ENCODE assay signal across 12 cellular contexts in genomic region chr3:181623924-181624694, GRCh38.
DNase-seq lines count a peak whose midpoint lies in the region; ATAC-seq and TF ChIP-seq lines count a peak whose summit lies in the region.
"Had no signal": no experiment of that assay in that cellular context is flagged by ENCODE, and none has a peak within 500 bp of the region (broad histone marks: within the 10 kb centered on the region; RNA-seq: fewer than 3 reads in every experiment).

No MANE protein-coding gene starts in this region.

- no peak for TF ChIP-seq POLR2A in stomach (IDR thresholded peaks at IDR 0.05)

- no peaks in the 10 kb centered on the region for H3K36me3 ChIP-seq in PC-9 (ENCODE audit: low read depth)
- no peaks in the 10 kb centered on the region for H3K36me3 ChIP-seq in stomach

- no peaks in the 10 kb centered on the region for H4K20me1 ChIP-seq in PC-9 (ENCODE audit: insufficient read depth)

- 39 to 50% (median 46%) methylated on average over 4 of the region's 4 CpGs for WGBS in stomach, 5 donors

- H3K27ac ChIP-seq in PC-9 (peak overlapping the region; percentile 62), foreskin keratinocyte (peak overlapping the region; percentile 63), stomach (no peak overlapping the region)

- H3K4me3 ChIP-seq in PC-9: peak overlapping the region; percentile 5; the same call in 1 of the 2 replicates
- no peak overlapping the region for H3K4me3 ChIP-seq in stomach

- TF ChIP-seq EP300 in stomach (IDR thresholded peaks at IDR 0.05): no peak

- peak; percentile 11 for DNase-seq in COLO829 (ENCODE audit: low spot score)
- DNase-seq in HT1080 (ENCODE audit: low read depth): peak; percentile 85
- peak; percentile 70 to 81 for DNase-seq in PC-9
- DNase-seq in foreskin keratinocyte: peak; percentile 77 to 92
- DNase-seq in COLO668 (lab: John Stamatoyannopoulos, UW; ENCODE audit: unreplicated experiment): no peak
- no peak for DNase-seq in AG20443 (ENCODE audit: low spot score)
- no peak for DNase-seq in stomach
- DNase-seq: activated CD4-positive, alpha-beta T cell treated with anti-CD3 and anti-CD28 coated beads for 48 hours; activated naive CD4-positive, alpha-beta T cell treated with anti-CD3 and anti-CD28 coated beads, Interleukin-2, amount 10 ng/mL, durations not matched to agents 7 days and 5 days; Caco-2; left ventricle myocardium superior had no signal

- CTCF ChIA-PET in PC-9 (lab: Charles Lee): interaction anchor here (0.7 to 1.3 kb wide), 2 partner anchors 1060 to 1117 kb away, joined by 3 read pairs; no protein-coding TSS in a partner anchor

- no peaks in the 10 kb centered on the region; the same call in 1 of the 2 replicates for H3K9me2 ChIP-seq in PC-9 (ENCODE audit: insufficient read depth)

- H3K9me3 ChIP-seq in PC-9 (ENCODE audit: insufficient read depth, low read depth) (no peaks in the 10 kb centered on the region), stomach (no peaks in the 10 kb centered on the region)
- H3K9me3 ChIP-seq: Caco-2 had no signal

- no TSS peak for BruUV-seq in PC-9 (replicated peaks; lab: Mats Ljungman, UMichigan)

- intact Hi-C loops in PC-9 (cut with micrococcal nuclease; ENCODE audit: unreplicated experiment) (no loop called here), stomach (cut with DNase I; ENCODE audit: low total_unique reads) (no loop called here)

- H2AFZ ChIP-seq in PC-9: no peak overlapping the region; the same call in 1 of the 2 replicates

- TF ChIP-seq CTCF in PC-9 (conservative IDR thresholded peaks at IDR 0.05) (no peak), foreskin keratinocyte (conservative IDR thresholded peaks at IDR 0.05) (no peak), stomach (IDR thresholded peaks at IDR 0.05) (no peak)

- H3K4me2 ChIP-seq in PC-9: peak overlapping the region; percentile 57

- H3K27me3 ChIP-seq in PC-9 (ENCODE audit: insufficient read depth, low read depth) (no peaks in the 10 kb centered on the region), foreskin keratinocyte (no peaks in the 10 kb centered on the region), stomach (no peaks in the 10 kb centered on the region)

- ATAC-seq in foreskin keratinocyte (peak; percentile 77), GM21825 (IDR thresholded peaks at IDR 0.05; ENCODE audit: unreplicated experiment) (no peak)
- ATAC-seq: left ventricle myocardium superior had no signal

- H3K79me2 ChIP-seq in PC-9 (ENCODE audit: low read depth): no peaks in the 10 kb centered on the region

- POLR2A ChIA-PET in PC-9 (lab: Charles Lee; ENCODE audit: unreplicated experiment): interaction anchor here (0.7 kb wide), 1 partner anchor 14 kb away, joined by 9 read pairs; no protein-coding TSS in a partner anchor

- H3K4me1 ChIP-seq in PC-9 (replicated peaks; ENCODE audit: insufficient read depth) (peaks cover 29% of the 10 kb centered on the region), foreskin keratinocyte (peaks cover 47% of the 10 kb centered on the region), stomach (no peaks in the 10 kb centered on the region)
- H3K4me1 ChIP-seq: Caco-2 had no signal

- H3F3A ChIP-seq in PC-9 (ENCODE audit: insufficient read depth, low read depth): peaks cover 14% of the 10 kb centered on the region; the same call in 1 of the 2 replicates

Comparison
In these comparisons a context has a peak if more than half of its experiments do, and no peak if none do; other contexts are left out.
1. DNase-seq: peak in COLO829 (single experiment), HT1080 (single experiment), PC-9 (2 of 2) and foreskin keratinocyte (2 of 2); none in COLO668 (single experiment), AG20443 (single experiment) and stomach (single experiment).
2. H3K27ac ChIP-seq: peak in PC-9 (single experiment) and foreskin keratinocyte (single experiment); none in stomach (0 of 5).